In the genomic region with DNA sequence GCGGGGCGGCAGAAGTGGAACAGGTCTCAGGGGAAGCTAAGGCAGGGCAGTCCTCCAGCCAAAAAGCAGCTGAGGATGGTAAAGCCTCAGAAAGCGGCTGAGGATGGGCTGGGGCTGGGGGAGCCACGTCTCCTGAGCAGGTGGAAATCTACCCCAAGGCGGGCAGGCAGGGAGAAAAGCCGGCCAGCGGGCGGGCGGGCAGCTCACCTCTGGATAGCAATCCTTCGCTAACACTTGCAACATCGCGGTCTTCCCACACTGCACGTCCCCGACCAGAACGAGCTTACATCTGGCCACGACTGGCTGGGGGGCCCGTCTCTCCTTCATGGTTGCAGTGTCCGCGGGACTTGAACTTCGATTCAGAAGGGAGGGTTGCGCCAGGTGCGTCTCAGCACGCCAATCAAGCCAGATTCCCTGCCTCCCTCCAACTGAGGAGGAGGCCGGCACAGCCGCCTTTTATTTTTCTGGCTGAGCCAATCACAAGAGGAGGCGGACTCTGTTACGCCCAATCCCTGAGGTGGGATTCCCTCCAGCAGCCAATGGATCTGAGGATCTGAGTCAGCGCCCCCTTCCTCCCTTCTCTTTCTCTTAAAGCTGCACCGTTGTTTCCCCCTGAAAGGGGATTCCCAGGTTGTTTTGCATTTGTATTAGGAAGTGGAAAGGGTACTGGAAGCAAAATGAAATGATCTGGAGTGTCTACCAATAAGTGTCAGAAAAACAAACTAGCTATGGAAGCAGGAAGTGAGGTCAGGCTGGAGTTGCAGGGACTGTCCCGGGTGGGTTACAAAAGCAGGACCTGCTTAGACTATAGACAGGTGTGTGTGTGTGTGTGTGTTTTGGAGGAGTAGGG, we compare ENCODE assay signal across 1 cellular context.
TF ChIP-seq lines count a peak whose summit lies in the region.

A gene (minus strand): TSS at position 430 of the 850 bp plus-strand sequence. CDS start 103 bp downstream, at position 327.

TF ChIP-seq in GM12878, 131 proteins besides CTCF, POLR2A, EP300 and RAD21 (continued from another document and continues in another):
- TF ChIP-seq, protein P1, sequence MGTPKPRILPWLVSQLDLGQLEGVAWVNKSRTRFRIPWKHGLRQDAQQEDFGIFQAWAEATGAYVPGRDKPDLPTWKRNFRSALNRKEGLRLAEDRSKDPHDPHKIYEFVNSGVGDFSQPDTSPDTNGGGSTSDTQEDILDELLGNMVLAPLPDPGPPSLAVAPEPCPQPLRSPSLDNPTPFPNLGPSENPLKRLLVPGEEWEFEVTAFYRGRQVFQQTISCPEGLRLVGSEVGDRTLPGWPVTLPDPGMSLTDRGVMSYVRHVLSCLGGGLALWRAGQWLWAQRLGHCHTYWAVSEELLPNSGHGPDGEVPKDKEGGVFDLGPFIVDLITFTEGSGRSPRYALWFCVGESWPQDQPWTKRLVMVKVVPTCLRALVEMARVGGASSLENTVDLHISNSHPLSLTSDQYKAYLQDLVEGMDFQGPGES (IDR thresholded peaks at IDR 0.05) = peak; percentile 83
- TF ChIP-seq RCOR1 (conservative IDR thresholded peaks at IDR 0.05; ENCODE audit: low read depth, low read length) (no peak), ZBED1 (IDR thresholded peaks at IDR 0.05; ENCODE audit: borderline replicate concordance) (no peak), SMAD1 (IDR thresholded peaks at IDR 0.05; ENCODE audit: low read depth, partially characterized antibody) (no peak), STAT3 (IDR thresholded peaks at IDR 0.05; ENCODE audit: low read depth, low read length) (no peak), CBX5 (IDR thresholded peaks at IDR 0.05; ENCODE audit: low read depth) (no peak), GABPA (IDR thresholded peaks at IDR 0.05; ENCODE audit: low read depth) (peak; percentile 75; the same call in 1 of the 2 replicates), ATF7 (IDR thresholded peaks at IDR 0.05; ENCODE audit: low read depth) (peak; percentile 73), MTA2 (IDR thresholded peaks at IDR 0.05; ENCODE audit: low read depth) (no peak; the same call in 1 of the 2 replicates), HDGF (IDR thresholded peaks at IDR 0.05) (no peak), MYB (IDR thresholded peaks at IDR 0.05; ENCODE audit: borderline replicate concordance, low read depth, low read length) (no peak), NBN (IDR thresholded peaks at IDR 0.05) (peak; percentile 43; the same call in 1 of the 2 replicates), HDAC6 (IDR thresholded peaks at IDR 0.05; ENCODE audit: unreplicated experiment) (peak; percentile 64), POLR2AphosphoS5 (IDR thresholded peaks at IDR 0.05; ENCODE audit: low read length) (peak; percentile 100), TARDBP (IDR thresholded peaks at IDR 0.05; ENCODE audit: borderline replicate concordance) (no peak), HCFC1 (IDR thresholded peaks at IDR 0.05; ENCODE audit: low read length) (no peak), FOXM1 (IDR thresholded peaks at IDR 0.05; ENCODE audit: low read depth, low read length) (no peak), LARP7 (IDR thresholded peaks at IDR 0.05) (peak; percentile 62), POU2F2 (IDR thresholded peaks at IDR 0.05; ENCODE audit: borderline replicate concordance, low read depth, low read length) (peak; percentile 94), STAT1 (conservative IDR thresholded peaks at IDR 0.05) (no peak), SRF (IDR thresholded peaks at IDR 0.05; ENCODE audit: low read depth in 2 of 2, low read length in 2 of 2) (no peak), NFIC (IDR thresholded peaks at IDR 0.05; ENCODE audit: low read depth, low read length) (no peak), SIX5 (IDR thresholded peaks at IDR 0.05; ENCODE audit: low read depth, low read length, severe bottlenecking) (no peak), CEBPB (IDR thresholded peaks at IDR 0.05; ENCODE audit: borderline replicate concordance in 1 of 2, low read depth in 2 of 2, low read length in 2 of 2) (no peak), ZNF622 (IDR thresholded peaks at IDR 0.05) (no peak), MYC (IDR thresholded peaks at IDR 0.05; ENCODE audit: insufficient read depth, insufficient read length, insufficient replicate concordance, low read length, severe bottlenecking) (no peak), MXI1 (IDR thresholded peaks at IDR 0.05; ENCODE audit: low read depth, low read length) (no peak), TCF7 (IDR thresholded peaks at IDR 0.05; ENCODE audit: borderline replicate concordance) (no peak), CHD2 (IDR thresholded peaks at IDR 0.05; ENCODE audit: borderline replicate concordance, low read depth, low read length) (peak; percentile 74), EED (IDR thresholded peaks at IDR 0.05; ENCODE audit: low read depth) (peak; percentile 52), NR2C1 (IDR thresholded peaks at IDR 0.05) (no peak), SUPT20H (IDR thresholded peaks at IDR 0.05; ENCODE audit: borderline replicate concordance, control insufficient read depth, low read depth, low read length) (no peak)
- TF ChIP-seq, protein P2, sequence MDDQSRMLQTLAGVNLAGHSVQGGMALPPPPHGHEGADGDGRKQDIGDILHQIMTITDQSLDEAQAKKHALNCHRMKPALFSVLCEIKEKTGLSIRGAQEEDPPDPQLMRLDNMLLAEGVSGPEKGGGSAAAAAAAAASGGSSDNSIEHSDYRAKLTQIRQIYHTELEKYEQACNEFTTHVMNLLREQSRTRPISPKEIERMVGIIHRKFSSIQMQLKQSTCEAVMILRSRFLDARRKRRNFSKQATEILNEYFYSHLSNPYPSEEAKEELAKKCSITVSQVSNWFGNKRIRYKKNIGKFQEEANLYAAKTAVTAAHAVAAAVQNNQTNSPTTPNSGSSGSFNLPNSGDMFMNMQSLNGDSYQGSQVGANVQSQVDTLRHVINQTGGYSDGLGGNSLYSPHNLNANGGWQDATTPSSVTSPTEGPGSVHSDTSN (IDR thresholded peaks at IDR 0.05; ENCODE audit: insufficient replicate concordance, low read depth, low read length) = peak; percentile 90
- TF ChIP-seq, protein P3, sequence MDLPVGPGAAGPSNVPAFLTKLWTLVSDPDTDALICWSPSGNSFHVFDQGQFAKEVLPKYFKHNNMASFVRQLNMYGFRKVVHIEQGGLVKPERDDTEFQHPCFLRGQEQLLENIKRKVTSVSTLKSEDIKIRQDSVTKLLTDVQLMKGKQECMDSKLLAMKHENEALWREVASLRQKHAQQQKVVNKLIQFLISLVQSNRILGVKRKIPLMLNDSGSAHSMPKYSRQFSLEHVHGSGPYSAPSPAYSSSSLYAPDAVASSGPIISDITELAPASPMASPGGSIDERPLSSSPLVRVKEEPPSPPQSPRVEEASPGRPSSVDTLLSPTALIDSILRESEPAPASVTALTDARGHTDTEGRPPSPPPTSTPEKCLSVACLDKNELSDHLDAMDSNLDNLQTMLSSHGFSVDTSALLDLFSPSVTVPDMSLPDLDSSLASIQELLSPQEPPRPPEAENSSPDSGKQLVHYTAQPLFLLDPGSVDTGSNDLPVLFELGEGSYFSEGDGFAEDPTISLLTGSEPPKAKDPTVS (IDR thresholded peaks at IDR 0.05; ENCODE audit: low read depth, low read length) = no peak
- TF ChIP-seq, protein P4, sequence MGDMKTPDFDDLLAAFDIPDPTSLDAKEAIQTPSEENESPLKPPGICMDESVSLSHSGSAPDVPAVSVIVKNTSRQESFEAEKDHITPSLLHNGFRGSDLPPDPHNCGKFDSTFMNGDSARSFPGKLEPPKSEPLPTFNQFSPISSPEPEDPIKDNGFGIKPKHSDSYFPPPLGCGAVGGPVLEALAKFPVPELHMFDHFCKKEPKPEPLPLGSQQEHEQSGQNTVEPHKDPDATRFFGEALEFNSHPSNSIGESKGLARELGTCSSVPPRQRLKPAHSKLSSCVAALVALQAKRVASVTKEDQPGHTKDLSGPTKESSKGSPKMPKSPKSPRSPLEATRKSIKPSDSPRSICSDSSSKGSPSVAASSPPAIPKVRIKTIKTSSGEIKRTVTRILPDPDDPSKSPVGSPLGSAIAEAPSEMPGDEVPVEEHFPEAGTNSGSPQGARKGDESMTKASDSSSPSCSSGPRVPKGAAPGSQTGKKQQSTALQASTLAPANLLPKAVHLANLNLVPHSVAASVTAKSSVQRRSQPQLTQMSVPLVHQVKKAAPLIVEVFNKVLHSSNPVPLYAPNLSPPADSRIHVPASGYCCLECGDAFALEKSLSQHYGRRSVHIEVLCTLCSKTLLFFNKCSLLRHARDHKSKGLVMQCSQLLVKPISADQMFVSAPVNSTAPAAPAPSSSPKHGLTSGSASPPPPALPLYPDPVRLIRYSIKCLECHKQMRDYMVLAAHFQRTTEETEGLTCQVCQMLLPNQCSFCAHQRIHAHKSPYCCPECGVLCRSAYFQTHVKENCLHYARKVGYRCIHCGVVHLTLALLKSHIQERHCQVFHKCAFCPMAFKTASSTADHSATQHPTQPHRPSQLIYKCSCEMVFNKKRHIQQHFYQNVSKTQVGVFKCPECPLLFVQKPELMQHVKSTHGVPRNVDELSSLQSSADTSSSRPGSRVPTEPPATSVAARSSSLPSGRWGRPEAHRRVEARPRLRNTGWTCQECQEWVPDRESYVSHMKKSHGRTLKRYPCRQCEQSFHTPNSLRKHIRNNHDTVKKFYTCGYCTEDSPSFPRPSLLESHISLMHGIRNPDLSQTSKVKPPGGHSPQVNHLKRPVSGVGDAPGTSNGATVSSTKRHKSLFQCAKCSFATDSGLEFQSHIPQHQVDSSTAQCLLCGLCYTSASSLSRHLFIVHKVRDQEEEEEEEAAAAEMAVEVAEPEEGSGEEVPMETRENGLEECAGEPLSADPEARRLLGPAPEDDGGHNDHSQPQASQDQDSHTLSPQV (IDR thresholded peaks at IDR 0.05) = no peak
- TF ChIP-seq, protein P5, sequence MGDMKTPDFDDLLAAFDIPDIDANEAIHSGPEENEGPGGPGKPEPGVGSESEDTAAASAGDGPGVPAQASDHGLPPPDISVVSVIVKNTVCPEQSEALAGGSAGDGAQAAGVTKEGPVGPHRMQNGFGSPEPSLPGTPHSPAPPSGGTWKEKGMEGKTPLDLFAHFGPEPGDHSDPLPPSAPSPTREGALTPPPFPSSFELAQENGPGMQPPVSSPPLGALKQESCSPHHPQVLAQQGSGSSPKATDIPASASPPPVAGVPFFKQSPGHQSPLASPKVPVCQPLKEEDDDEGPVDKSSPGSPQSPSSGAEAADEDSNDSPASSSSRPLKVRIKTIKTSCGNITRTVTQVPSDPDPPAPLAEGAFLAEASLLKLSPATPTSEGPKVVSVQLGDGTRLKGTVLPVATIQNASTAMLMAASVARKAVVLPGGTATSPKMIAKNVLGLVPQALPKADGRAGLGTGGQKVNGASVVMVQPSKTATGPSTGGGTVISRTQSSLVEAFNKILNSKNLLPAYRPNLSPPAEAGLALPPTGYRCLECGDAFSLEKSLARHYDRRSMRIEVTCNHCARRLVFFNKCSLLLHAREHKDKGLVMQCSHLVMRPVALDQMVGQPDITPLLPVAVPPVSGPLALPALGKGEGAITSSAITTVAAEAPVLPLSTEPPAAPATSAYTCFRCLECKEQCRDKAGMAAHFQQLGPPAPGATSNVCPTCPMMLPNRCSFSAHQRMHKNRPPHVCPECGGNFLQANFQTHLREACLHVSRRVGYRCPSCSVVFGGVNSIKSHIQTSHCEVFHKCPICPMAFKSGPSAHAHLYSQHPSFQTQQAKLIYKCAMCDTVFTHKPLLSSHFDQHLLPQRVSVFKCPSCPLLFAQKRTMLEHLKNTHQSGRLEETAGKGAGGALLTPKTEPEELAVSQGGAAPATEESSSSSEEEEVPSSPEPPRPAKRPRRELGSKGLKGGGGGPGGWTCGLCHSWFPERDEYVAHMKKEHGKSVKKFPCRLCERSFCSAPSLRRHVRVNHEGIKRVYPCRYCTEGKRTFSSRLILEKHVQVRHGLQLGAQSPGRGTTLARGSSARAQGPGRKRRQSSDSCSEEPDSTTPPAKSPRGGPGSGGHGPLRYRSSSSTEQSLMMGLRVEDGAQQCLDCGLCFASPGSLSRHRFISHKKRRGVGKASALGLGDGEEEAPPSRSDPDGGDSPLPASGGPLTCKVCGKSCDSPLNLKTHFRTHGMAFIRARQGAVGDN (IDR thresholded peaks at IDR 0.05) = peak; percentile 79
- TF ChIP-seq, protein P6, sequence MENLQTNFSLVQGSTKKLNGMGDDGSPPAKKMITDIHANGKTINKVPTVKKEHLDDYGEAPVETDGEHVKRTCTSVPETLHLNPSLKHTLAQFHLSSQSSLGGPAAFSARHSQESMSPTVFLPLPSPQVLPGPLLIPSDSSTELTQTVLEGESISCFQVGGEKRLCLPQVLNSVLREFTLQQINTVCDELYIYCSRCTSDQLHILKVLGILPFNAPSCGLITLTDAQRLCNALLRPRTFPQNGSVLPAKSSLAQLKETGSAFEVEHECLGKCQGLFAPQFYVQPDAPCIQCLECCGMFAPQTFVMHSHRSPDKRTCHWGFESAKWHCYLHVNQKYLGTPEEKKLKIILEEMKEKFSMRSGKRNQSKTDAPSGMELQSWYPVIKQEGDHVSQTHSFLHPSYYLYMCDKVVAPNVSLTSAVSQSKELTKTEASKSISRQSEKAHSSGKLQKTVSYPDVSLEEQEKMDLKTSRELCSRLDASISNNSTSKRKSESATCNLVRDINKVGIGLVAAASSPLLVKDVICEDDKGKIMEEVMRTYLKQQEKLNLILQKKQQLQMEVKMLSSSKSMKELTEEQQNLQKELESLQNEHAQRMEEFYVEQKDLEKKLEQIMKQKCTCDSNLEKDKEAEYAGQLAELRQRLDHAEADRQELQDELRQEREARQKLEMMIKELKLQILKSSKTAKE (IDR thresholded peaks at IDR 0.05; ENCODE audit: low read depth, poor library complexity, severe bottlenecking) = peak; percentile 39
- TF ChIP-seq, protein P7, sequence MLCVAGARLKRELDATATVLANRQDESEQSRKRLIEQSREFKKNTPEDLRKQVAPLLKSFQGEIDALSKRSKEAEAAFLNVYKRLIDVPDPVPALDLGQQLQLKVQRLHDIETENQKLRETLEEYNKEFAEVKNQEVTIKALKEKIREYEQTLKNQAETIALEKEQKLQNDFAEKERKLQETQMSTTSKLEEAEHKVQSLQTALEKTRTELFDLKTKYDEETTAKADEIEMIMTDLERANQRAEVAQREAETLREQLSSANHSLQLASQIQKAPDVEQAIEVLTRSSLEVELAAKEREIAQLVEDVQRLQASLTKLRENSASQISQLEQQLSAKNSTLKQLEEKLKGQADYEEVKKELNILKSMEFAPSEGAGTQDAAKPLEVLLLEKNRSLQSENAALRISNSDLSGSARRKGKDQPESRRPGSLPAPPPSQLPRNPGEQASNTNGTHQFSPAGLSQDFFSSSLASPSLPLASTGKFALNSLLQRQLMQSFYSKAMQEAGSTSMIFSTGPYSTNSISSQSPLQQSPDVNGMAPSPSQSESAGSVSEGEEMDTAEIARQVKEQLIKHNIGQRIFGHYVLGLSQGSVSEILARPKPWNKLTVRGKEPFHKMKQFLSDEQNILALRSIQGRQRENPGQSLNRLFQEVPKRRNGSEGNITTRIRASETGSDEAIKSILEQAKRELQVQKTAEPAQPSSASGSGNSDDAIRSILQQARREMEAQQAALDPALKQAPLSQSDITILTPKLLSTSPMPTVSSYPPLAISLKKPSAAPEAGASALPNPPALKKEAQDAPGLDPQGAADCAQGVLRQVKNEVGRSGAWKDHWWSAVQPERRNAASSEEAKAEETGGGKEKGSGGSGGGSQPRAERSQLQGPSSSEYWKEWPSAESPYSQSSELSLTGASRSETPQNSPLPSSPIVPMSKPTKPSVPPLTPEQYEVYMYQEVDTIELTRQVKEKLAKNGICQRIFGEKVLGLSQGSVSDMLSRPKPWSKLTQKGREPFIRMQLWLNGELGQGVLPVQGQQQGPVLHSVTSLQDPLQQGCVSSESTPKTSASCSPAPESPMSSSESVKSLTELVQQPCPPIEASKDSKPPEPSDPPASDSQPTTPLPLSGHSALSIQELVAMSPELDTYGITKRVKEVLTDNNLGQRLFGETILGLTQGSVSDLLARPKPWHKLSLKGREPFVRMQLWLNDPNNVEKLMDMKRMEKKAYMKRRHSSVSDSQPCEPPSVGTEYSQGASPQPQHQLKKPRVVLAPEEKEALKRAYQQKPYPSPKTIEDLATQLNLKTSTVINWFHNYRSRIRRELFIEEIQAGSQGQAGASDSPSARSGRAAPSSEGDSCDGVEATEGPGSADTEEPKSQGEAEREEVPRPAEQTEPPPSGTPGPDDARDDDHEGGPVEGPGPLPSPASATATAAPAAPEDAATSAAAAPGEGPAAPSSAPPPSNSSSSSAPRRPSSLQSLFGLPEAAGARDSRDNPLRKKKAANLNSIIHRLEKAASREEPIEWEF (IDR thresholded peaks at IDR 0.05; ENCODE audit: insufficient replicate concordance, low read depth, low read length) = no peak
